Comparison of ENCODE assay signal across 1 cellular context in genomic region chr6:3789018-3789895, GRCh38.
TF ChIP-seq lines count a peak whose summit lies in the region.

No MANE protein-coding gene starts in this region.

TF ChIP-seq in HepG2, 621 proteins besides CTCF, POLR2A, EP300 and RAD21 (continued from another document and continues in another):
- peak; percentile 81 for TF ChIP-seq ZNF331 (CRISPR knock-in tag; IDR thresholded peaks at IDR 0.05)
- peak; percentile 44; the same call in 1 of the 3 replicates for TF ChIP-seq MXI1 (IDR thresholded peaks at IDR 0.05; ENCODE audit: borderline replicate concordance, low read depth, low read length)
- TF ChIP-seq SMAD3 (CRISPR knock-in tag; IDR thresholded peaks at IDR 0.05) = peak; percentile 78
- TF ChIP-seq HMGA1 (CRISPR knock-in tag; conservative IDR thresholded peaks at IDR 0.05) = no peak
- 0 out of 2 replicates have a peak, but pooled peaks have one; percentile 23 for TF ChIP-seq ZNF225 (CRISPR knock-in tag; IDR thresholded peaks at IDR 0.05)
- peak; percentile 77; the same call in 1 of the 2 replicates for TF ChIP-seq MYPOP (CRISPR knock-in tag; IDR thresholded peaks at IDR 0.05)
- no peak for TF ChIP-seq NFE2L1 (CRISPR knock-in tag; IDR thresholded peaks at IDR 0.05; ENCODE audit: borderline replicate concordance)
- peak; percentile 82 for TF ChIP-seq ZNF280D (CRISPR knock-in tag; IDR thresholded peaks at IDR 0.05)
- TF ChIP-seq HNF1B (CRISPR knock-in tag; IDR thresholded peaks at IDR 0.05) = peak; percentile 85
- peak; percentile 74; the same call in 1 of the 2 replicates for TF ChIP-seq ZSCAN5A (CRISPR knock-in tag; IDR thresholded peaks at IDR 0.05; ENCODE audit: borderline replicate concordance)
- no peak for TF ChIP-seq KAT2B (IDR thresholded peaks at IDR 0.05; ENCODE audit: borderline replicate concordance, low read depth, low read length)
- TF ChIP-seq ZBTB1 (CRISPR knock-in tag; IDR thresholded peaks at IDR 0.05; ENCODE audit: borderline replicate concordance) = no peak
- TF ChIP-seq ZMYM3 (CRISPR knock-in tag; IDR thresholded peaks at IDR 0.05) = peak; percentile 70; the same call in 1 of the 2 replicates
- peak; percentile 18; the same call in 1 of the 2 replicates for TF ChIP-seq NFYC (CRISPR knock-in tag; IDR thresholded peaks at IDR 0.05)
- peak; percentile 85 for TF ChIP-seq ZSCAN9 (CRISPR knock-in tag; IDR thresholded peaks at IDR 0.05; ENCODE audit: borderline replicate concordance)
- no peak for TF ChIP-seq USF2 (IDR thresholded peaks at IDR 0.05; ENCODE audit: low read depth, low read length)
- TF ChIP-seq USF2 (CRISPR knock-in tag; IDR thresholded peaks at IDR 0.05; ENCODE audit: borderline replicate concordance) = peak; percentile 11; the same call in 1 of the 2 replicates
- TF ChIP-seq ZNF343 (CRISPR knock-in tag; IDR thresholded peaks at IDR 0.05) = 0 out of 2 replicates have a peak, but pooled peaks have one; percentile 15
- TF ChIP-seq CC2D1A (CRISPR knock-in tag; IDR thresholded peaks at IDR 0.05) = no peak
- peak; percentile 71; the same call in 1 of the 2 replicates for TF ChIP-seq ZNF772 (CRISPR knock-in tag; IDR thresholded peaks at IDR 0.05)
- peak; percentile 50; the same call in 1 of the 2 replicates for TF ChIP-seq ZBTB4 (CRISPR knock-in tag; IDR thresholded peaks at IDR 0.05; ENCODE audit: borderline replicate concordance)
- peak; percentile 77; the same call in 1 of the 2 replicates for TF ChIP-seq MBD4 (IDR thresholded peaks at IDR 0.05; ENCODE audit: borderline replicate concordance, low read length)
- TF ChIP-seq SOX6 (IDR thresholded peaks at IDR 0.05) = no peak
- TF ChIP-seq SOX6 (CRISPR knock-in tag; IDR thresholded peaks at IDR 0.05) = peak; percentile 89
- TF ChIP-seq NCOA5 (CRISPR knock-in tag; IDR thresholded peaks at IDR 0.05) = no peak
- TF ChIP-seq ZNF17 (CRISPR knock-in tag; IDR thresholded peaks at IDR 0.05) = peak; percentile 90; the same call in 1 of the 2 replicates
- no peak for TF ChIP-seq EZH2 (conservative IDR thresholded peaks at IDR 0.05; ENCODE audit: low read depth, low read length)
- peak; percentile 53; the same call in 1 of the 2 replicates for TF ChIP-seq ZHX1 (CRISPR knock-in tag; IDR thresholded peaks at IDR 0.05; ENCODE audit: low read depth)
- TF ChIP-seq DMTF1 (CRISPR knock-in tag; IDR thresholded peaks at IDR 0.05) = no peak
- peak; percentile 33 for TF ChIP-seq HMGXB3 (CRISPR knock-in tag; IDR thresholded peaks at IDR 0.05; ENCODE audit: borderline replicate concordance)
- peak; percentile 91 for TF ChIP-seq FOXA3 (CRISPR knock-in tag; IDR thresholded peaks at IDR 0.05)
- peak; percentile 40; the same call in 1 of the 2 replicates for TF ChIP-seq ARID2 (CRISPR knock-in tag; IDR thresholded peaks at IDR 0.05; ENCODE audit: borderline replicate concordance)
- no peak for TF ChIP-seq DDIT3 (CRISPR knock-in tag; IDR thresholded peaks at IDR 0.05)
